ENCODE assay signal across 18 cellular contexts in genomic region chr15:46394463-46394862, GRCh38.
DNase-seq lines count a peak whose midpoint lies in the region; ATAC-seq, FAIRE-seq and TF ChIP-seq lines count a peak whose summit lies in the region.
"Had no signal": no experiment of that assay in that cellular context is flagged by ENCODE, and none has a peak within 500 bp of the region (broad histone marks: within the 10 kb centered on the region; RNA-seq: fewer than 3 reads in every experiment).

No MANE protein-coding gene starts in this region.

- no peak overlapping the region for H3K4me2 ChIP-seq in H1 (ENCODE audit: insufficient read depth in 1 of 2, low read depth in 2 of 2, low read length in 2 of 2)
- H3K4me2 ChIP-seq: BLaER1 treated with 17β-estradiol and CSF1 and Interleukin-3, amounts not matched to agents 10 nM and 100 nM had no signal

- no peak for TF ChIP-seq RAD21 in H1 (IDR thresholded peaks at IDR 0.05 in 1 of 2, conservative IDR thresholded peaks at IDR 0.05 in 1 of 2; ENCODE audit: low read depth in 2 of 2, low read length in 2 of 2)

- H3K4me1 ChIP-seq in RWPE2 (ENCODE audit: insufficient read depth, poor library complexity, severe bottlenecking) (no peaks in the 10 kb centered on the region), H1 (replicated peaks in 1 of 4; ENCODE audit: control insufficient read depth in 3 of 4, insufficient read depth in 4 of 4, low read length in 3 of 4) (peaks cover 0 to 5% (median under 1%) of the 10 kb centered on the region in 4 experiments; a peak in 1 of 7 replicates), mesodermal cell (ENCODE audit: control insufficient read depth, insufficient read depth, low read length, poor library complexity, severe bottlenecking) (no peaks in the 10 kb centered on the region)
- H3K4me1 ChIP-seq: BLaER1 treated with 17β-estradiol and CSF1 and Interleukin-3, amounts not matched to agents 10 nM and 100 nM had no signal

- H3K27me3 Mint-ChIP-seq in stimulated activated memory B cell treated with anti-CD40 and anti-IgM and Interleukin-4, amounts not matched to agents 10 μg/mL and 1 μg/mL and 100 μg/mL, for 72 hours, result no peaks in the 10 kb centered on the region
- H3K27me3 Mint-ChIP-seq: B cell had no signal

- no peak for TF ChIP-seq POLR2A in H1 (IDR thresholded peaks at IDR 0.05; ENCODE audit: control extremely low read depth in 1 of 2, low read depth in 2 of 2, low read length in 2 of 2)

- H3K27ac Mint-ChIP-seq in stimulated activated memory B cell treated with anti-CD40 and anti-IgM and Interleukin-4, amounts not matched to agents 10 μg/mL and 1 μg/mL and 100 μg/mL, for 72 hours, result no peak overlapping the region
- H3K27ac Mint-ChIP-seq: B cell; CD8-positive, alpha-beta T cell; HFFc6 had no signal

- no peak overlapping the region for H3K23ac ChIP-seq in H1 (ENCODE audit: insufficient read length)

- H3K9me3 Mint-ChIP-seq in stimulated activated memory B cell treated with anti-CD40 and anti-IgM and Interleukin-4, amounts not matched to agents 10 μg/mL and 1 μg/mL and 100 μg/mL, for 72 hours, result peaks cover 22% of the 10 kb centered on the region

- H2BK5ac ChIP-seq in H1 (ENCODE audit: low read depth, low read length), result no peak overlapping the region

- H2AFZ ChIP-seq in H1 (ENCODE audit: low read length), result peak overlapping the region; percentile 71; the same call in 1 of the 2 replicates
- H2AFZ ChIP-seq: GM23248 had no signal

- no peaks in the 10 kb centered on the region for H3K36me3 Mint-ChIP-seq in stimulated activated memory B cell treated with anti-CD40 and anti-IgM and Interleukin-4, amounts not matched to agents 10 μg/mL and 1 μg/mL and 100 μg/mL, for 72 hours
- H3K36me3 Mint-ChIP-seq: CD8-positive, alpha-beta T cell had no signal

- no peak for DNase-seq in RWPE2 (ENCODE audit: low spot score)
- no peak for DNase-seq in H1 (ENCODE audit: low read depth in 1 of 2, low spot score in 2 of 2)
- DNase-seq in activated CD8-positive, alpha-beta memory T cell treated with anti-CD3 and anti-CD28 coated beads for 24 hours, result no peak
- DNase-seq: CD8-positive, alpha-beta T cell; COR-L47; DMS 273 treated with DMSO at 0.1 percent for 48 hours; GM23248; H7; HFFc6 had no signal

- H2BK20ac ChIP-seq in H1 (ENCODE audit: low read length), result no peak overlapping the region

- H3K27me3 ChIP-seq in RWPE2 (ENCODE audit: insufficient read depth, poor library complexity, severe bottlenecking) (peaks cover 2% of the 10 kb centered on the region), H1 (replicated peaks in 1 of 4; ENCODE audit: control insufficient read depth in 3 of 4, extremely low read depth in 1 of 4, insufficient read depth in 3 of 4, low read length in 3 of 4) (no peaks in the 10 kb centered on the region)
- H3K27me3 ChIP-seq: BLaER1 treated with 17β-estradiol and CSF1 and Interleukin-3, amounts not matched to agents 10 nM and 100 nM had no signal

- H3K27ac ChIP-seq in RWPE2 (ENCODE audit: poor library complexity, severe bottlenecking) (no peak overlapping the region), H1 (ENCODE audit: low read depth, low read length) (no peak overlapping the region), mesodermal cell (ENCODE audit: low read depth, low read length, severe bottlenecking) (peak overlapping the region; percentile 11)
- H3K27ac ChIP-seq: BLaER1 treated with 17β-estradiol and CSF1 and Interleukin-3, amounts not matched to agents 10 nM and 100 nM; GM23248 had no signal

- no peak overlapping the region for H3K4me3 Mint-ChIP-seq in stimulated activated memory B cell treated with anti-CD40 and anti-IgM and Interleukin-4, amounts not matched to agents 10 μg/mL and 1 μg/mL and 100 μg/mL, for 72 hours
- H3K4me3 Mint-ChIP-seq: B cell; CD8-positive, alpha-beta T cell; HFFc6 had no signal

- no peak overlapping the region for H3K14ac ChIP-seq in H1 (ENCODE audit: insufficient read length)

- POLR2A ChIA-PET in H1 (lab: Charles Lee; ENCODE audit: partially characterized antibody), result no interaction called here

- no peak for FAIRE-seq in H1 (lab: Jason Lieb, UNC)
- FAIRE-seq: G401.6, GM12891 had no signal

- ATAC-seq in RWPE2 (ENCODE audit: low read depth), result peak; percentile 12; the same call in 2 of the 3 replicates
- ATAC-seq in stimulated activated memory B cell treated with anti-CD40 and anti-IgM and Interleukin-4, amounts not matched to agents 10 μg/mL and 1 μg/mL and 100 μg/mL, for 72 hours, result peak; percentile 50
- ATAC-seq in HG03045 (IDR thresholded peaks at IDR 0.05; ENCODE audit: unreplicated experiment), result no peak
- no peak for ATAC-seq in GM18909 (IDR thresholded peaks at IDR 0.05; ENCODE audit: poor library complexity, unreplicated experiment)
- ATAC-seq: CD8-positive, alpha-beta T cell; HCT116 had no signal

- H3K79me1 ChIP-seq in H1 (ENCODE audit: low read depth, low read length), result no peaks in the 10 kb centered on the region

- no peak overlapping the region for H2BK15ac ChIP-seq in H1 (ENCODE audit: low read length)

- no peak overlapping the region for H3K4me3 ChIP-seq in RWPE2 (ENCODE audit: severe bottlenecking)
- H3K4me3 ChIP-seq in H1 (ENCODE audit: extremely low read depth in 1 of 4, insufficient read depth in 2 of 4, low read depth in 3 of 4, low read length in 4 of 4), result no peak overlapping the region
- H3K4me3 ChIP-seq in mesodermal cell (ENCODE audit: extremely low read depth, insufficient read depth, low read length, poor library complexity, severe bottlenecking), result no peak overlapping the region
- H3K4me3 ChIP-seq: BLaER1 treated with 17β-estradiol and CSF1 and Interleukin-3, amounts not matched to agents 10 nM and 100 nM; GM23248 had no signal

- no peaks in the 10 kb centered on the region for H3K23me2 ChIP-seq in H1 (ENCODE audit: low read depth, low read length)

- no peaks in the 10 kb centered on the region for H3K4me1 Mint-ChIP-seq in stimulated activated memory B cell treated with anti-CD40 and anti-IgM and Interleukin-4, amounts not matched to agents 10 μg/mL and 1 μg/mL and 100 μg/mL, for 72 hours
- H3K4me1 Mint-ChIP-seq: B cell had no signal

- H4K5ac ChIP-seq in H1 (ENCODE audit: insufficient read length, low read depth, low read length), result no peak overlapping the region

- H2BK12ac ChIP-seq in H1 (ENCODE audit: low read depth, low read length), result no peak overlapping the region

- 77% methylated on average over 2 of the region's 2 CpGs; no CpG with 5 or more reads in 1 of the 2 experiments for WGBS in H1 (ENCODE audit: extremely low coverage in 1 of 2, insufficient coverage in 1 of 2, insufficient read length in 1 of 2, insufficient replicate concordance in 2 of 2, low coverage in 1 of 2, low lambda C conversion rate in 2 of 2, missing lambda C conversion rate in 1 of 2), 2 experiments
- WGBS in mesodermal cell (ENCODE audit: insufficient coverage in 2 of 2), 2 experiments, result 93 to 96% methylated on average over 1 to 2 of the region's 2 CpGs

- no peak for TF ChIP-seq EP300 in H1 (IDR thresholded peaks at IDR 0.05; ENCODE audit: borderline replicate concordance in 1 of 2, low read depth in 2 of 2, low read length in 2 of 2)

- CTCF ChIA-PET in H1 (lab: Charles Lee; ENCODE audit: partially characterized antibody), result no interaction called here

- H3K4ac ChIP-seq in H1 (replicated peaks; ENCODE audit: insufficient read length, low read depth, low read length), result no peak overlapping the region

- no peaks in the 10 kb centered on the region for H4K20me1 ChIP-seq in H1 (replicated peaks in 1 of 2; ENCODE audit: control insufficient read depth in 1 of 2, insufficient read depth in 2 of 2, low read length in 2 of 2)
- H4K20me1 ChIP-seq: BLaER1 treated with 17β-estradiol and CSF1 and Interleukin-3, amounts not matched to agents 10 nM and 100 nM had no signal

- no peak overlapping the region for H2AK5ac ChIP-seq in H1 (ENCODE audit: low read depth, low read length)

- peaks cover 3% of the 10 kb centered on the region for H3K9me3 ChIP-seq in RWPE2 (ENCODE audit: severe bottlenecking)
- no peaks in the 10 kb centered on the region for H3K9me3 ChIP-seq in H1 (ENCODE audit: insufficient read depth in 2 of 2, low read depth in 1 of 2, low read length in 1 of 2)
- no peaks in the 10 kb centered on the region for H3K9me3 ChIP-seq in mesodermal cell (ENCODE audit: control insufficient read depth, low read length)

- H2BK120ac ChIP-seq in H1 (replicated peaks; ENCODE audit: low read depth, low read length), result no peak overlapping the region

- H3K18ac ChIP-seq in H1 (ENCODE audit: extremely low read depth, low read length), result no peak overlapping the region

- no peak overlapping the region for H4K8ac ChIP-seq in H1 (ENCODE audit: extremely low read depth, insufficient read depth, low read length)

- no peaks in the 10 kb centered on the region for H3K79me2 ChIP-seq in H1 (ENCODE audit: control insufficient read depth in 1 of 2, insufficient read depth in 2 of 2, low read length in 2 of 2)

- H4K91ac ChIP-seq in H1 (replicated peaks; ENCODE audit: insufficient read length, low read length), result no peak overlapping the region

- TF ChIP-seq CTCF in RWPE2 (IDR thresholded peaks at IDR 0.05; ENCODE audit: poor library complexity, severe bottlenecking) (no peak), H1 (IDR thresholded peaks at IDR 0.05; ENCODE audit: control extremely low read depth in 1 of 3, insufficient read depth in 1 of 3, low read depth in 1 of 3, low read length in 3 of 3) (no peak)

- H3K36me3 ChIP-seq in RWPE2 (ENCODE audit: low read depth), result no peaks in the 10 kb centered on the region
- no peaks in the 10 kb centered on the region for H3K36me3 ChIP-seq in H1 (ENCODE audit: control insufficient read depth in 2 of 4, insufficient read depth in 4 of 4, low read length in 3 of 4)
- H3K36me3 ChIP-seq in mesodermal cell (ENCODE audit: control insufficient read depth, insufficient read depth, low read length), result no peaks in the 10 kb centered on the region
- H3K36me3 ChIP-seq: BLaER1 treated with 17β-estradiol and CSF1 and Interleukin-3, amounts not matched to agents 10 nM and 100 nM had no signal

- no peak overlapping the region for H3K56ac ChIP-seq in H1 (replicated peaks; ENCODE audit: insufficient read length, low read depth, low read length)

- H3K9ac ChIP-seq in H1 (replicated peaks in 1 of 4; ENCODE audit: extremely low read depth in 1 of 4, low read depth in 3 of 4, low read length in 3 of 4), result no peak overlapping the region
- H3K9ac ChIP-seq: BLaER1 treated with 17β-estradiol and CSF1 and Interleukin-3, amounts not matched to agents 10 nM and 100 nM; GM23248 had no signal

TF ChIP-seq in H1, 55 proteins besides CTCF, POLR2A, EP300 and RAD21 (continues in another document):
- TF ChIP-seq GABPA (IDR thresholded peaks at IDR 0.05; ENCODE audit: borderline replicate concordance, insufficient read depth, low read length) (no peak), CEBPB (IDR thresholded peaks at IDR 0.05; ENCODE audit: low read depth, low read length) (no peak), RFX5 (IDR thresholded peaks at IDR 0.05; ENCODE audit: borderline replicate concordance, low read depth, low read length) (no peak), POLR2AphosphoS5 (IDR thresholded peaks at IDR 0.05; ENCODE audit: low read depth, low read length) (no peak), CTBP2 (IDR thresholded peaks at IDR 0.05; ENCODE audit: borderline replicate concordance, insufficient read depth, insufficient read length, low read length) (no peak)
- TF ChIP-seq, protein P1, sequence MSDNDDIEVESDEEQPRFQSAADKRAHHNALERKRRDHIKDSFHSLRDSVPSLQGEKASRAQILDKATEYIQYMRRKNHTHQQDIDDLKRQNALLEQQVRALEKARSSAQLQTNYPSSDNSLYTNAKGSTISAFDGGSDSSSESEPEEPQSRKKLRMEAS (IDR thresholded peaks at IDR 0.05), result no peak

Comparison
In these comparisons a context has a peak if more than half of its experiments do, and no peak if none do; other contexts are left out.
1. ATAC-seq: peak in RWPE2 (single experiment) and stimulated activated memory B cell treated with anti-CD40 and anti-IgM and Interleukin-4, amounts not matched to agents 10 μg/mL and 1 μg/mL and 100 μg/mL, for 72 hours (single experiment); none in HG03045 (single experiment) and GM18909 (single experiment).